ENCODE assay signal across 8 cellular contexts in the genomic region with DNA sequence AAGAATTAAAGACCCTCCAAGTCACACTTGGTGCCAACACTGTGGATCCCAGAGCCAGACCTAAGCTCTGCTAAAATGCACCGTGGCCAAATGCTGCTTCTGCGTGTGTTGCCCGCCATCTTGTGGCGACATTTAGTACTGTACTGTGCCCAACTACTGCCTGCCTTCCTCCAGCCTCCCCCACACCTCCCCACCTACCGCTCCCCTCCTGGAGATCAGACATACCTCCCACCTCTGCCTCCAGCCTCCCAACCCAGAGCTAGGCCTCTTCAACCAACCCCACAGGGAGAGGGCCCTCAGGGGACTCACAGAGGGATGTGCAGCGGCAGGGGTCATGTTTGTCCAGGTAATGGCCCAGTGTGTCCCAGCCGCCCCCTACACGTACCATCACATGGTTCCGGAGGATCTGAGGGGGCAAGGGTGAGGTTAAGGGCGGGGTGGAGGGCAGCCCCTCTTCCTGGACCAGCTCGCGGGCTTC. TPM values are rescaled to one million over a fixed set of nuclear protein-coding genes. Genes with fewer than 3 reads are reported as not detected.
DNase-seq lines count a peak whose midpoint lies in the region; ATAC-seq and TF ChIP-seq lines count a peak whose summit lies in the region.

No MANE protein-coding gene starts in this region.

- no peaks in the 10 kb centered on the region for H3K9me3 ChIP-seq in mesenchymal stem cell (ENCODE audit: control insufficient read depth, low read length)

- H3K4ac ChIP-seq in mesenchymal stem cell (ENCODE audit: low read depth in 1 of 2, low read length in 2 of 2), result no peak overlapping the region

- no peaks in the 10 kb centered on the region for H3K36me3 ChIP-seq in mesenchymal stem cell (ENCODE audit: control insufficient read depth in 1 of 2, insufficient read depth in 2 of 2, low read depth in 1 of 2, low read length in 2 of 2)

- H2BK120ac ChIP-seq in mesenchymal stem cell (ENCODE audit: low read depth, low read length), result no peak overlapping the region

- no peak overlapping the region for H3K4me2 ChIP-seq in mesenchymal stem cell (ENCODE audit: low read length, poor library complexity, severe bottlenecking)

- DNase-seq in HCEC 1CT, result peak; percentile 65
- peak; percentile 76 for DNase-seq in NCI-H774 (lab: John Stamatoyannopoulos, UW)
- DNase-seq in activated CD4-positive, alpha-beta T cell treated with anti-CD3 and anti-CD28 coated beads, Interleukin-2, amount 50 U/mL, for 48 hours, result peak; percentile 82 to 86
- peak; percentile 89 for DNase-seq in ecto neural progenitor cell (ENCODE audit: low spot score)
- DNase-seq in mesenchymal stem cell, result peak; percentile 76
- DNase-seq in stimulated activated CD8-positive, alpha-beta memory T cell treated with anti-CD3 and anti-CD28 coated beads, Interleukin-15, amount 100 ng/mL, for 4 hours (ENCODE audit: low read depth in 2 of 2), result peak; percentile 50 to 53

- H3K4me3 ChIP-seq in mesenchymal stem cell (ENCODE audit: insufficient read depth in 1 of 2, low read depth in 1 of 2, low read length in 2 of 2), result no peak overlapping the region

- H4K91ac ChIP-seq in mesenchymal stem cell (ENCODE audit: low read length), result no peak overlapping the region

- H3K18ac ChIP-seq in mesenchymal stem cell (ENCODE audit: low read depth in 1 of 2, low read length in 2 of 2), result no peak overlapping the region

- H3K27ac ChIP-seq in C4-2B (peak overlapping the region; percentile 55), mesenchymal stem cell (ENCODE audit: low read length, poor library complexity, severe bottlenecking) (no peak overlapping the region)

- H2BK15ac ChIP-seq in mesenchymal stem cell (ENCODE audit: low read depth, poor library complexity, severe bottlenecking), result no peak overlapping the region

- H3K23ac ChIP-seq in mesenchymal stem cell (ENCODE audit: low read length in 2 of 2), result no peak overlapping the region

- H2AK5ac ChIP-seq in mesenchymal stem cell (ENCODE audit: low read length, severe bottlenecking), result no peak overlapping the region

- no peak overlapping the region for H4K8ac ChIP-seq in mesenchymal stem cell (ENCODE audit: low read length)

- peaks cover 4% of the 10 kb centered on the region for H3K4me1 ChIP-seq in mesenchymal stem cell (ENCODE audit: control insufficient read depth, insufficient read depth, low read depth, low read length)

- H2BK12ac ChIP-seq in mesenchymal stem cell (ENCODE audit: low read length in 2 of 2), result no peak overlapping the region

- H3K9ac ChIP-seq in mesenchymal stem cell (ENCODE audit: low read length), result no peak overlapping the region

- H2BK5ac ChIP-seq in mesenchymal stem cell (ENCODE audit: low read depth, low read length, poor library complexity, severe bottlenecking), result no peak overlapping the region

- peaks cover 62 to 88% of the 10 kb centered on the region in 2 experiments for H3K27me3 ChIP-seq in mesenchymal stem cell (ENCODE audit: control insufficient read depth in 1 of 2, insufficient read depth in 1 of 2, low read length in 2 of 2)

- ATAC-seq in HG03159 (IDR thresholded peaks at IDR 0.05; ENCODE audit: unreplicated experiment), result no peak

- peak; percentile 91 for TF ChIP-seq CTCF in C4-2B (conservative IDR thresholded peaks at IDR 0.05)

- no peak overlapping the region for H2AFZ ChIP-seq in mesenchymal stem cell (ENCODE audit: low read depth, low read length)

- no peak overlapping the region for H3K14ac ChIP-seq in mesenchymal stem cell (ENCODE audit: low read length in 2 of 2)

- no peaks in the 10 kb centered on the region for H3K79me1 ChIP-seq in mesenchymal stem cell (replicated peaks; ENCODE audit: low read length, poor library complexity, severe bottlenecking)

- 24% methylated on average over 11 of the region's 12 CpGs for WGBS in mesenchymal stem cell

RNA-seq across cellular contexts. Expression of gene GAS2L2, which starts 5.5 kb away (rescaled TPM):
- not detected for polyA plus RNA-seq in mesenchymal stem cell (2013, experiment 1 of 2)
- not detected for polyA plus RNA-seq in mesenchymal stem cell (2013, experiment 2 of 2)

RNA-seq across cellular contexts. Expression of gene C17orf50, which starts 13.1 kb away (rescaled TPM):
- polyA plus RNA-seq in mesenchymal stem cell (2013, experiment 1 of 2), result not detected
- not detected for polyA plus RNA-seq in mesenchymal stem cell (2013, experiment 2 of 2)

RNA-seq across cellular contexts. Expression of gene RASL10B, which starts 16.1 kb away (rescaled TPM):
- 19.0 TPM for polyA plus RNA-seq in mesenchymal stem cell (2013, experiment 1 of 2)
- 18.7 TPM for polyA plus RNA-seq in mesenchymal stem cell (2013, experiment 2 of 2)

RNA-seq across cellular contexts. Expression of gene MMP28, which starts 47.9 kb away (rescaled TPM):
- polyA plus RNA-seq in mesenchymal stem cell (2013, experiment 1 of 2), result 4.8 TPM
- 4.7 TPM for polyA plus RNA-seq in mesenchymal stem cell (2013, experiment 2 of 2)
